In genomic region chr9:86948153-86948929, GRCh38 we compare ENCODE assay signal across 8 cellular contexts. TPM values are rescaled to one million over a fixed set of nuclear protein-coding genes. Genes with fewer than 3 reads are reported as not detected.
DNase-seq lines count a peak whose midpoint lies in the region; FAIRE-seq and TF ChIP-seq lines count a peak whose summit lies in the region.

No MANE protein-coding gene starts in this region.

- H3K4me3 ChIP-seq in LNCaP clone FGC (ENCODE audit: low read depth, low read length): peak overlapping the region; percentile 54
- H3K4me3 ChIP-seq in astrocyte of the spinal cord (ENCODE audit: low read depth, low read length): peak overlapping the region; percentile 70
- peak overlapping the region; percentile 41; the same call in 1 of the 2 replicates for H3K4me3 ChIP-seq in iPS DF 6.9 (ENCODE audit: low read length)
- H3K4me3 ChIP-seq in sigmoid colon: peak overlapping the region; percentile 72 to 91 (median 88)

- H3K4me1 ChIP-seq in iPS DF 6.9 (ENCODE audit: control insufficient read depth, insufficient read depth, low read length) (peaks cover 1% of the 10 kb centered on the region; the same call in 1 of the 2 replicates), sigmoid colon (peaks cover 0 to 28% (median 17%) of the 10 kb centered on the region in 4 donors)

- in situ Hi-C loops in astrocyte of the spinal cord (cut with HindIII; ENCODE audit: low sequenced_read_pairs): no loop called here

- FAIRE-seq in H54 (lab: Jason Lieb, UNC): peak; percentile 89

- H3K9me3 ChIP-seq in iPS DF 6.9 (ENCODE audit: control insufficient read depth, insufficient read depth, low read length) (no peaks in the 10 kb centered on the region), sigmoid colon (no peaks in the 10 kb centered on the region)

- H3K27ac ChIP-seq in iPS DF 6.9 (ENCODE audit: low read length): no peak overlapping the region
- H3K27ac ChIP-seq in sigmoid colon: peak overlapping the region; percentile 93 to 95 (median 94)

- WGBS in iPS DF 6.9 (ENCODE audit: insufficient coverage, insufficient read length): no CpG with 5 or more reads among the region's 35 CpGs
- WGBS in sigmoid colon, 2 donors: 1% methylated on average over 35 of the region's 35 CpGs

- TF ChIP-seq CTCF in LNCaP clone FGC (IDR thresholded peaks at IDR 0.05; ENCODE audit: control insufficient read depth, extremely low read depth, insufficient read depth) (peak; percentile 65), astrocyte of the spinal cord (IDR thresholded peaks at IDR 0.05; ENCODE audit: low read depth, low read length) (peak; percentile 95), sigmoid colon (IDR thresholded peaks at IDR 0.05) (peak; percentile 88 to 98 (median 94))

- intact Hi-C loops in sigmoid colon (cut with DNase I): loop anchor here (2.0 to 10.0 kb wide), 8 partner anchors 49 to 596 kb away; partner anchors contain the start of gene TUT7

- TF ChIP-seq POLR2A in H54 (IDR thresholded peaks at IDR 0.05; ENCODE audit: low read depth, low read length) (no peak), sigmoid colon (IDR thresholded peaks at IDR 0.05) (no peak)

- peak; percentile 59 for DNase-seq in GM04504 (ENCODE audit: low read depth)
- DNase-seq in H54 (ENCODE audit: insufficient read length, low spot score): peak; percentile 86
- no peak for DNase-seq in LNCaP clone FGC (ENCODE audit: low read depth)
- DNase-seq in T-helper 9 cell: peak; percentile 57
- DNase-seq in astrocyte of the spinal cord (ENCODE audit: low read depth, low spot score): peak; percentile 86
- DNase-seq in iPS DF 6.9 (ENCODE audit: low read depth, low spot score): no peak
- DNase-seq in sigmoid colon: peak; percentile 92
- DNase-seq in COR-L47 (lab: John Stamatoyannopoulos, UW): no peak

- peaks cover 14% of the 10 kb centered on the region; the same call in 1 of the 2 replicates for H3K27me3 ChIP-seq in iPS DF 6.9 (ENCODE audit: control insufficient read depth, insufficient read depth, low read length)
- H3K27me3 ChIP-seq in sigmoid colon: no peaks in the 10 kb centered on the region

- TF ChIP-seq EP300 in sigmoid colon (IDR thresholded peaks at IDR 0.05): peak in 1 of 4 donors; percentile 8

- no peaks in the 10 kb centered on the region; the same call in 1 of the 2 replicates for H3K36me3 ChIP-seq in iPS DF 6.9 (ENCODE audit: control insufficient read depth, insufficient read depth, low read length)
- peaks cover 0 to 5% (median 0%) of the 10 kb centered on the region in 4 donors for H3K36me3 ChIP-seq in sigmoid colon

RNA-seq across cellular contexts. Expression of gene GAS1, which starts 1.0 kb away (rescaled TPM):
- total RNA-seq in sigmoid colon: 100 to 1,000 TPM in 1 of 4 donors, 10 to 100 TPM in 3; 73.4 to 136 (median 96.9) TPM
- polyA plus RNA-seq in sigmoid colon: 1 to 10 TPM in 2 of 3 donors, under 1 TPM in 1; 0.23 to 9.0 (median 3.8) TPM

Comparison
In these comparisons a context has a peak if more than half of its experiments do, and no peak if none do; other contexts are left out.
1. DNase-seq: peak in GM04504 (single experiment), H54 (single experiment), T-helper 9 cell (single experiment), astrocyte of the spinal cord (single experiment) and sigmoid colon (single experiment); none in LNCaP clone FGC (single experiment), iPS DF 6.9 (single experiment) and COR-L47 (single experiment).
2. Peak in every context shown above with its lines, with median percentiles within 50 percentile points of each other: H3K4me3 ChIP-seq and CTCF ChIP-seq.